Comparison of ENCODE assay signal across 9 cellular contexts in the genomic region with DNA sequence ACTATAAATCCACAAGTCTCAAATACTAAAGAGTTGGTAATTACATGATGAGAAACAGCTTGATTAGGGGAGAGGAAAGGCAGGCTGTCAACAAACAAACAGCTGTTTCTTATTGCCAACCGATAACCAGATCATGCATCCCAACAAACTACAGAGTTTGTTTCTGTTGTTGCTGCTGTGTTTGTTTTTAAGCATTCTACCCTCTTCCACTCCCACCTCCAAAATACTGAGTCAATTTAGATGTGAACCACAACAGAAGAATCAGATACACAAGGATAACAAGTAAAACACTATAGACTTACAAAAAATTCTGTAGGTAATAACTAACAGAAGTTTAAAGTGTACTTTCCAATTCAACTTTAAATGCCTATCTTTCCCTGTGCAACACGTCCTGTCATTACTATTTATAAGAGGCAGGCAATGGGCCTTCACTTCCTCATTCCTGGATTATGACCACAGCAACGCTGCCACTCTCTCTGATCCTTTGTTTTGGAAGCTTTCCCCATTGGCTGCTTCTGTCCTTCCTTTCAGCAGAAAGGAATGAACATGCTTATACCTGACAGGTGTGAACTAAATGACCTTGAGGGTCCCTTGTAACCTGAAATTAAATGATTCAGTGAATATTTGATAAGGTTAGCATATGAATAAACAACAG.
DNase-seq lines count a peak whose midpoint lies in the region; ATAC-seq, FAIRE-seq and TF ChIP-seq lines count a peak whose summit lies in the region.
"Had no signal": no experiment of that assay in that cellular context is flagged by ENCODE, and none has a peak within 500 bp of the region (broad histone marks: within the 10 kb centered on the region; RNA-seq: fewer than 3 reads in every experiment).

No MANE protein-coding gene starts in this region.

- POLR2A ChIA-PET in AG04450 (lab: Yijun Ruan, JAX) = no interaction called here
- POLR2A ChIA-PET in K562 (lab: Yijun Ruan, JAX) = interaction anchor here (1.0 kb wide), 1 partner anchor 9 kb away, joined by 3 read pairs; no protein-coding TSS in a partner anchor

- H3K79me2 ChIP-seq in K562 (ENCODE audit: control insufficient read depth, insufficient read depth, low read length) = no peaks in the 10 kb centered on the region

- no peak overlapping the region for H3K9ac ChIP-seq in K562 (ENCODE audit: insufficient read depth in 1 of 2, low read depth in 2 of 2, low read length in 2 of 2)
- H3K9ac ChIP-seq: KMS-11 had no signal

- peak; percentile 32 for FAIRE-seq in K562 (lab: Jason Lieb, UNC)

- H3K27ac ChIP-seq in AG04450 (ENCODE audit: low read depth, low read length) (no peak overlapping the region), K562 (ENCODE audit: extremely low read depth, low read depth, low read length) (peak overlapping the region; percentile 19; the same call in 1 of the 3 replicates)

- H3K4me2 ChIP-seq in K562 (ENCODE audit: insufficient read depth, low read length) = peak overlapping the region; percentile 16; the same call in 1 of the 2 replicates

- H3K36me3 Mint-ChIP-seq in glutamatergic neuron (ENCODE audit: unreplicated experiment) = no peaks in the 10 kb centered on the region

- BruUV-seq in K562 (replicated peaks; lab: Mats Ljungman, UMichigan) = no TSS peak

- intact Hi-C loops in K562 (cut with micrococcal nuclease) (no loop called here), left colon (cut with DNase I, micrococcal nuclease) (no loop called here)

- ATAC-seq in K562 = peak; percentile 78
- peak; percentile 91 for ATAC-seq in left colon

- H3K4me3 Mint-ChIP-seq in glutamatergic neuron (ENCODE audit: unreplicated experiment) = no peak overlapping the region

- peak; percentile 13 for DNase-seq in AG04450 (ENCODE audit: low read depth, low spot score)
- DNase-seq in M059J (ENCODE audit: low read depth) = peak; percentile 78
- peak in 2 of 4 experiments; percentile 24 to 27 for DNase-seq in K562 (ENCODE audit: extremely low read depth in 1 of 4, low spot score in 3 of 4)
- peak; percentile 18 to 33 for DNase-seq in left colon
- no peak for DNase-seq in GM13976 (ENCODE audit: low spot score)
- no peak for DNase-seq in NCI-H345 (lab: John Stamatoyannopoulos, UW)
- no peak for DNase-seq in glutamatergic neuron
- DNase-seq in NCI-H2171 (lab: John Stamatoyannopoulos, UW) = no peak

- TF ChIP-seq RAD21 in K562 (CRISPR knock-in tag; conservative IDR thresholded peaks at IDR 0.05 in 1 of 2, IDR thresholded peaks at IDR 0.05 in 1 of 2) = no peak

- CTCF ChIA-PET in AG04450 (lab: Charles Lee) = interaction anchor here (0.6 kb wide), 1 partner anchor 46 kb away, joined by 3 read pairs; no protein-coding TSS in a partner anchor
- CTCF ChIA-PET in K562 (lab: Yijun Ruan, JAX; ENCODE audit: low intra/inter-chr PET ratio) = no interaction called here

- no peaks in the 10 kb centered on the region for H3K4me1 Mint-ChIP-seq in glutamatergic neuron (ENCODE audit: low read depth, unreplicated experiment)

- H3K4me3 ChIP-seq in AG04450 (ENCODE audit: low read depth, low read length) (no peak overlapping the region), K562 (no peak overlapping the region)

- TF ChIP-seq CTCF in AG04450 (IDR thresholded peaks at IDR 0.05; ENCODE audit: low read depth, low read length) = no peak
- no peak for TF ChIP-seq CTCF in K562 (IDR thresholded peaks at IDR 0.05 in 2 of 3, conservative IDR thresholded peaks at IDR 0.05 in 1 of 3; ENCODE audit: insufficient read depth in 2 of 3, low read depth in 1 of 3, low read length in 3 of 3)
- TF ChIP-seq CTCF in GM13976 (IDR thresholded peaks at IDR 0.05; ENCODE audit: borderline replicate concordance, control extremely low read depth, extremely low read depth, insufficient read depth, missing control alignments) = no peak
- no peak for TF ChIP-seq CTCF in glutamatergic neuron (IDR thresholded peaks at IDR 0.05; ENCODE audit: partially characterized antibody, unreplicated experiment)

- no peaks in the 10 kb centered on the region for H4K20me1 ChIP-seq in K562 (replicated peaks; ENCODE audit: control insufficient read depth, insufficient read depth, low read length)

- WGBS in K562 (ENCODE audit: insufficient coverage, low coverage, missing lambda C conversion rate) = 14% methylated on average over 3 of the region's 3 CpGs

- H3K9me1 ChIP-seq in K562 (ENCODE audit: control insufficient read depth, insufficient read depth, low read length) = no peaks in the 10 kb centered on the region

- no peak for TF ChIP-seq EP300 in K562 (IDR thresholded peaks at IDR 0.05; ENCODE audit: low read length)

- no peaks in the 10 kb centered on the region for H3K9me3 Mint-ChIP-seq in glutamatergic neuron (ENCODE audit: unreplicated experiment)

- H3K9me3 ChIP-seq in AG04450 (ENCODE audit: control insufficient read depth, insufficient read depth, low read length) (no peaks in the 10 kb centered on the region), K562 (replicated peaks; ENCODE audit: control insufficient read depth, insufficient read depth, low read depth, low read length) (no peaks in the 10 kb centered on the region)

- H3K27me3 Mint-ChIP-seq in glutamatergic neuron (ENCODE audit: unreplicated experiment) = no peaks in the 10 kb centered on the region

- TF ChIP-seq POLR2A in K562 (conservative IDR thresholded peaks at IDR 0.05) = no peak

- in situ Hi-C loops in K562 (cut with MboI) (no loop called here), GM13976 (cut with MboI; ENCODE audit: low sequenced_read_pairs, unreplicated experiment) (no loop called here)

- H3K27me3 ChIP-seq in AG04450 (ENCODE audit: control insufficient read depth, insufficient read depth, low read length) = no peaks in the 10 kb centered on the region
- H3K27me3 ChIP-seq in K562 (ENCODE audit: control insufficient read depth in 2 of 2, insufficient read depth in 2 of 2, low read length in 2 of 2) = no peaks in the 10 kb centered on the region

- H3K4me1 ChIP-seq in K562 (replicated peaks in 1 of 2; ENCODE audit: control insufficient read depth in 2 of 2, insufficient read depth in 2 of 2, low read length in 2 of 2) = peaks cover 0 to 8% of the 10 kb centered on the region in 2 experiments; a peak in 2 of 5 replicates

- H3K36me3 ChIP-seq in K562 (ENCODE audit: control insufficient read depth, insufficient read depth, low read length) = 0 out of 3 replicates have a peak, but pooled peaks cover 2% of the 10 kb centered on the region

- no peak overlapping the region for H3K27ac Mint-ChIP-seq in glutamatergic neuron (ENCODE audit: unreplicated experiment)

- peak overlapping the region; percentile 52; the same call in 1 of the 2 replicates for H2AFZ ChIP-seq in K562 (ENCODE audit: low read depth, low read length)

TF ChIP-seq in K562, 482 proteins besides CTCF, POLR2A, EP300 and RAD21 (continues in another document):
- TF ChIP-seq E2F5 (CRISPR knock-in tag; IDR thresholded peaks at IDR 0.05) (no peak), FOXK2 (conservative IDR thresholded peaks at IDR 0.05 in 1 of 2, IDR thresholded peaks at IDR 0.05 in 1 of 2; ENCODE audit: low read depth in 2 of 2) (peak in 1 of 2 experiments; percentile 32; a peak in 1 of 4 replicates), EP400 (IDR thresholded peaks at IDR 0.05) (no peak), YY1 (IDR thresholded peaks at IDR 0.05; ENCODE audit: borderline replicate concordance in 1 of 3, control insufficient read depth in 1 of 3, extremely low read depth in 1 of 3, insufficient read depth in 3 of 3, insufficient read length in 1 of 3, insufficient replicate concordance in 2 of 3, low read depth in 1 of 3, low read length in 2 of 3) (no peak)
- TF ChIP-seq, protein P1, sequence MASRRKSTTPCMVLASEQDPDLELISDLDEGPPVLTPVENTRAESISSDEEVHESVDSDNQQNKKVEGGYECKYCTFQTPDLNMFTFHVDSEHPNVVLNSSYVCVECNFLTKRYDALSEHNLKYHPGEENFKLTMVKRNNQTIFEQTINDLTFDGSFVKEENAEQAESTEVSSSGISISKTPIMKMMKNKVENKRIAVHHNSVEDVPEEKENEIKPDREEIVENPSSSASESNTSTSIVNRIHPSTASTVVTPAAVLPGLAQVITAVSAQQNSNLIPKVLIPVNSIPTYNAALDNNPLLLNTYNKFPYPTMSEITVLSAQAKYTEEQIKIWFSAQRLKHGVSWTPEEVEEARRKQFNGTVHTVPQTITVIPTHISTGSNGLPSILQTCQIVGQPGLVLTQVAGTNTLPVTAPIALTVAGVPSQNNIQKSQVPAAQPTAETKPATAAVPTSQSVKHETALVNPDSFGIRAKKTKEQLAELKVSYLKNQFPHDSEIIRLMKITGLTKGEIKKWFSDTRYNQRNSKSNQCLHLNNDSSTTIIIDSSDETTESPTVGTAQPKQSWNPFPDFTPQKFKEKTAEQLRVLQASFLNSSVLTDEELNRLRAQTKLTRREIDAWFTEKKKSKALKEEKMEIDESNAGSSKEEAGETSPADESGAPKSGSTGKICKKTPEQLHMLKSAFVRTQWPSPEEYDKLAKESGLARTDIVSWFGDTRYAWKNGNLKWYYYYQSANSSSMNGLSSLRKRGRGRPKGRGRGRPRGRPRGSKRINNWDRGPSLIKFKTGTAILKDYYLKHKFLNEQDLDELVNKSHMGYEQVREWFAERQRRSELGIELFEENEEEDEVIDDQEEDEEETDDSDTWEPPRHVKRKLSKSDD (conservative IDR thresholded peaks at IDR 0.05; ENCODE audit: low read length) = no peak

Comparison
In these comparisons a context has a peak if more than half of its experiments do, and no peak if none do; other contexts are left out.
1. DNase-seq: peak in AG04450 (single experiment), M059J (single experiment) and left colon (2 of 2); none in GM13976 (single experiment), NCI-H345 (single experiment), glutamatergic neuron (single experiment) and NCI-H2171 (single experiment).